3 cellular contexts compared by ENCODE assay signal in the genomic region with DNA sequence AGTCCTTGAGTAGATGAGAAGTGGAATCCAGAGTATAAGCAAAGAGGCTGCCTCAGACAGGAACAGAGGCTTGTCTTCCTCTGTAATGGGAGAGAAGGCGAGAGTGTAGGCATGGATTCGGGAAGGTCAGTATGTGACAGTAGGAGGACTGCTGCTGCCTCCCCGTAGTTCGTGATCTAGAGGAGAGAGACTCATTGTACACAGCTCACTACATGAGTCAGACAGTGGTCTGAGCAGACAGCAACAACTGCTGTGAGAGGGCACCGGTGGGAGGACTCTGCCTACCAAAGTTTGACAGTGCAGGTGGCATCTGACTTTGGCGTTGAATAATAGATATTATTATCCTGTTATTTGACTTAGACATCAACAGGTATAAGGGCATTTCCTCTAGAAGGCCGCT.
"Had no signal": no experiment of that assay in that cellular context is flagged by ENCODE, and none has a peak within 500 bp of the region (broad histone marks: within the 10 kb centered on the region; RNA-seq: fewer than 3 reads in every experiment).

No MANE protein-coding gene starts in this region.

- ATAC-seq: GM12878 had no signal

- H3K4me3 ChIP-seq: GM12878 had no signal

- DNase-seq: GDM1, GF-D8 had no signal
